In the genomic region with DNA sequence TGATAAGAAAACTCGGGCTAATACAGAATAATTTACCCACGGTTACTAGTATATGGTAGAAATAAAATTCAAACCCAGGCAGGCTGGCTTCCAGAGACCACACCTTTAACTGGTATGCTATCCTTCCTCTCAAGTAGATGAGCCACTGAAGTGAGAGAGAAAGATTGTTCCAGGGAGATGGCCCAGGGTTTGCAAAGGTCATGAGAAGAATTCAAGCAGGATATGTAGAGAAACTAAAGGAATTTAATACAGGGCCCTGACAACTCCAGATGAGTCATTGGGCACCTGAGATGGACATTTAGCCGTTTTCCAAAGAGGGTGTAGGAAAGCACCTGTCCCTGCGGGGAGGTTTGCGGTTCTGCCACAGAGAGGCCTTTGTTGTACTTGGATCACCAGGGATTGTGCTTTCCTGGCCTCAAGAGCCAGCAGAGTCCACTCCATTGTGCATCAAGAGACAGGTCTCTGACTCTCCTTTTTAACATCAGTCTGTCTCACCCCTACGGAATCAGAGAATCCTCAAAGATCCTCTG, we compare ENCODE assay signal across 24 cellular contexts.
DNase-seq lines count a peak whose midpoint lies in the region; ATAC-seq and TF ChIP-seq lines count a peak whose summit lies in the region.
"Had no signal": no experiment of that assay in that cellular context is flagged by ENCODE, and none has a peak within 500 bp of the region (broad histone marks: within the 10 kb centered on the region; RNA-seq: fewer than 3 reads in every experiment).

No MANE protein-coding gene starts in this region.

- H3K4me2 ChIP-seq in PC-3 (ENCODE audit: low read length), result no peak overlapping the region

- H3K27ac ChIP-seq in PC-3 (ENCODE audit: low read length), result no peak overlapping the region
- no peak overlapping the region for H3K27ac ChIP-seq in vagina
- H3K27ac ChIP-seq: 22Rv1, C4-2B, Peyer's patch had no signal

- no peaks in the 10 kb centered on the region for H4K20me1 ChIP-seq in PC-3 (ENCODE audit: low read length)

- H3K4me1 Mint-ChIP-seq in activated CD8-positive, alpha-beta memory T cell treated with anti-CD3 and anti-CD28 coated beads, Interleukin-2, amount 10 ng/mL, durations not matched to agents 7 days and 5 days, result no peaks in the 10 kb centered on the region
- H3K4me1 Mint-ChIP-seq: B cell; CD8-positive, alpha-beta memory T cell had no signal

- no peaks in the 10 kb centered on the region for H3K36me3 ChIP-seq in PC-3 (ENCODE audit: low read depth, low read length)
- H3K36me3 ChIP-seq in vagina, result no peaks in the 10 kb centered on the region
- H3K36me3 ChIP-seq: Peyer's patch had no signal

- no peaks in the 10 kb centered on the region for H3K36me3 Mint-ChIP-seq in activated CD8-positive, alpha-beta memory T cell treated with anti-CD3 and anti-CD28 coated beads, Interleukin-2, amount 10 ng/mL, durations not matched to agents 7 days and 5 days
- H3K36me3 Mint-ChIP-seq: CD8-positive, alpha-beta memory T cell had no signal

- 0 out of 2 replicates have a peak, but pooled peaks have one; percentile 29 for ATAC-seq in PC-3
- no peak for ATAC-seq in activated CD8-positive, alpha-beta memory T cell treated with anti-CD3 and anti-CD28 coated beads, Interleukin-2, amount 10 ng/mL, durations not matched to agents 7 days and 5 days
- ATAC-seq: HepG2, K562 had no signal

- intact Hi-C loops in PC-3 (cut with micrococcal nuclease) (no loop called here), vagina (cut with DNase I) (no loop called here)

- no peak overlapping the region for H3K27ac Mint-ChIP-seq in activated CD8-positive, alpha-beta memory T cell treated with anti-CD3 and anti-CD28 coated beads, Interleukin-2, amount 10 ng/mL, durations not matched to agents 7 days and 5 days
- H3K27ac Mint-ChIP-seq: B cell had no signal

- no peaks in the 10 kb centered on the region for H3K27me3 Mint-ChIP-seq in activated CD8-positive, alpha-beta memory T cell treated with anti-CD3 and anti-CD28 coated beads, Interleukin-2, amount 10 ng/mL, durations not matched to agents 7 days and 5 days
- H3K27me3 Mint-ChIP-seq: CD8-positive, alpha-beta memory T cell had no signal

- H3K9me3 Mint-ChIP-seq in activated CD8-positive, alpha-beta memory T cell treated with anti-CD3 and anti-CD28 coated beads, Interleukin-2, amount 10 ng/mL, durations not matched to agents 7 days and 5 days (ENCODE audit: low read depth), result no peaks in the 10 kb centered on the region
- H3K9me3 Mint-ChIP-seq: CD8-positive, alpha-beta memory T cell had no signal

- BruUV-seq in PC-3 (replicated peaks; lab: Mats Ljungman, UMichigan), result no TSS peak

- H2AFZ ChIP-seq in PC-3 (ENCODE audit: low read length), result no peak overlapping the region

- no peaks in the 10 kb centered on the region for H3K79me2 ChIP-seq in PC-3 (ENCODE audit: low read length)

- H3K9me2 ChIP-seq in PC-3 (replicated peaks; ENCODE audit: low read length), result no peaks in the 10 kb centered on the region

- H3F3A ChIP-seq in PC-3 (ENCODE audit: low read length, unreplicated experiment), result no peaks in the 10 kb centered on the region

- H3K4me1 ChIP-seq in PC-3 (ENCODE audit: insufficient read depth, low read length), result 0 out of 2 replicates have a peak, but pooled peaks cover 8% of the 10 kb centered on the region
- H3K4me1 ChIP-seq in vagina, result no peaks in the 10 kb centered on the region
- H3K4me1 ChIP-seq: Peyer's patch had no signal

- H3K27me3 ChIP-seq in PC-3 (ENCODE audit: low read length) (peaks cover 92% of the 10 kb centered on the region), vagina (no peaks in the 10 kb centered on the region)
- H3K27me3 ChIP-seq: Peyer's patch had no signal

- no peak for TF ChIP-seq POLR2A in vagina (IDR thresholded peaks at IDR 0.05)

- no peak overlapping the region for H3K4me3 ChIP-seq in PC-3 (ENCODE audit: low read length)
- H3K4me3 ChIP-seq in vagina, result no peak overlapping the region
- H3K4me3 ChIP-seq: K562, Peyer's patch had no signal

- no peaks in the 10 kb centered on the region for H3K9me3 ChIP-seq in PC-3 (ENCODE audit: low read length)
- H3K9me3 ChIP-seq in vagina, result no peaks in the 10 kb centered on the region
- H3K9me3 ChIP-seq: Peyer's patch had no signal

- no peak overlapping the region for H3K9ac ChIP-seq in PC-3 (ENCODE audit: low read length)

- CTCF ChIA-PET in PC-3 (lab: Charles Lee), result no interaction called here
- CTCF ChIA-PET in activated CD8-positive, alpha-beta memory T cell treated with anti-CD3 and anti-CD28 coated beads, Interleukin-2, amount 10 ng/mL, durations not matched to agents 7 days and 5 days (lab: Charles Lee), result no interaction called here

- TF ChIP-seq CTCF in PC-3 (conservative IDR thresholded peaks at IDR 0.05; ENCODE audit: low read depth, low read length), result no peak
- TF ChIP-seq CTCF in vagina (IDR thresholded peaks at IDR 0.05), result no peak

- H3K4me3 Mint-ChIP-seq in activated CD8-positive, alpha-beta memory T cell treated with anti-CD3 and anti-CD28 coated beads, Interleukin-2, amount 10 ng/mL, durations not matched to agents 7 days and 5 days, result no peak overlapping the region
- H3K4me3 Mint-ChIP-seq: B cell; CD8-positive, alpha-beta memory T cell had no signal

- POLR2A ChIA-PET in PC-3 (lab: Charles Lee; ENCODE audit: unreplicated experiment), result no interaction called here

- DNase-seq in DMS53 (lab: John Stamatoyannopoulos, UW) (peak; percentile 18), DMS53 treated with DMSO at 0.1 percent for 48 hours (lab: John Stamatoyannopoulos, UW; ENCODE audit: unreplicated experiment) (no peak), PC-3 (peak; percentile 52), kidney tubule cell (ENCODE audit: low spot score) (peak; percentile 28), glomerular visceral epithelial cell (ENCODE audit: extremely low spot score) (no peak), vagina (ENCODE audit: extremely low spot score in 2 of 2) (no peak)
- no peak for DNase-seq in activated CD8-positive, alpha-beta memory T cell treated with anti-CD3 and anti-CD28 coated beads, Interleukin-2, amount 10 ng/mL, durations not matched to agents 7 days and 5 days
- DNase-seq: CD8-positive, alpha-beta memory T cell; Kasumi-1; MM.1S; NCI-H1048; NCI-H1417; NCI-H1694; NCI-H2081; NCI-H2227 treated with DMSO at 0.1 percent for 48 hours; NCI-H510A; NCI-H69; Peyer's patch; SIG-M5 had no signal

Comparison
In these comparisons a context has a peak if more than half of its experiments do, and no peak if none do; other contexts are left out.
1. DNase-seq: peak in DMS53 (single experiment), PC-3 (single experiment) and kidney tubule cell (single experiment); none in DMS53 treated with DMSO at 0.1 percent for 48 hours (single experiment), glomerular visceral epithelial cell (single experiment), activated CD8-positive, alpha-beta memory T cell treated with anti-CD3 and anti-CD28 coated beads, Interleukin-2, amount 10 ng/mL, durations not matched to agents 7 days and 5 days (single experiment) and vagina (0 of 2).